ENCODE assay signal across 1 cellular context in the genomic region with DNA sequence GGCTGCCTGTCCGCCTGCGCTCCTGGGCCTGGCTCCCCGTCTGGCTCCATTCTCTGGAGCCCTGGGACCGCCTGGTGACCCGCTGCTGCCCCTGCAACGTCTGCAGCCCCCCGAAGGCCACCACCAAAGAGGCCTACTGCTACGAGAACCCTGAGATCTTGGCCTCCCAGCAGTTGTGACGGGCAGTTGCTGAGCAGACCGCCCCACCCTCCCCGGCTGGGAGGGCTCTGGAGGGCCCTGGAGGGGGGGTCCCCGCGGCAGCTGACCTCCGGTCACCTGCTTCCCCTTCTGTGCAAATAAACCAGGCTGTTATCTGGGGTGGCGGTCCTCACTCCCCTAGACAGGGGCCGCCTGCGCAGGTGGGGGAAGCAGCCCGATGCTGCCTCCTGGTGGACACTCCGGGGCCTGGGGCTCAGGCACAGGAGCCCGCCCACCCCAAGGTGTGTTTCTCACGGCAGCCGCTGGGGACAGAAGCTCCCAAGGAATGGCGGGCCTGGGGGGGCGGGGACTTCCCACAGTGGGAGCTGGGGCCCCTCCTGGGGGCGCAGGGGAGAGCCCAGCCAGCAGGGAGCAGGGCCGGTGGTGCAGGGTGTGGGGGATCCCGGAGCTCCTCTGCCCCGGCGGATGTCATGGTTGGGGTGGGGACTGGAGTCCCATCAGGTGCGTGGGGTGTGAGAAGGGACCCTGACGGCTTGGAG.
A peak's percentile ranks its signal among the peaks of the same experiment; 100 is the strongest.
TF ChIP-seq lines count a peak whose summit lies in the region.

No MANE protein-coding gene starts in this region.

TF ChIP-seq in HepG2, 621 proteins besides CTCF, POLR2A, EP300 and RAD21 (continued from another document and continues in another):
- no peak for TF ChIP-seq BCLAF1 (IDR thresholded peaks at IDR 0.05)
- no peak for TF ChIP-seq TCF7L2 (IDR thresholded peaks at IDR 0.05; ENCODE audit: low read depth, low read length)
- TF ChIP-seq ZEB1 (IDR thresholded peaks at IDR 0.05; ENCODE audit: insufficient replicate concordance, low read depth) = no peak
- TF ChIP-seq ZNF883 (CRISPR knock-in tag; IDR thresholded peaks at IDR 0.05; ENCODE audit: not compliant biosample characterization) = peak; percentile 62
- TF ChIP-seq SOX6 (IDR thresholded peaks at IDR 0.05) = no peak
- TF ChIP-seq SOX6 (CRISPR knock-in tag; IDR thresholded peaks at IDR 0.05) = peak; percentile 74
- TF ChIP-seq, protein P1, sequence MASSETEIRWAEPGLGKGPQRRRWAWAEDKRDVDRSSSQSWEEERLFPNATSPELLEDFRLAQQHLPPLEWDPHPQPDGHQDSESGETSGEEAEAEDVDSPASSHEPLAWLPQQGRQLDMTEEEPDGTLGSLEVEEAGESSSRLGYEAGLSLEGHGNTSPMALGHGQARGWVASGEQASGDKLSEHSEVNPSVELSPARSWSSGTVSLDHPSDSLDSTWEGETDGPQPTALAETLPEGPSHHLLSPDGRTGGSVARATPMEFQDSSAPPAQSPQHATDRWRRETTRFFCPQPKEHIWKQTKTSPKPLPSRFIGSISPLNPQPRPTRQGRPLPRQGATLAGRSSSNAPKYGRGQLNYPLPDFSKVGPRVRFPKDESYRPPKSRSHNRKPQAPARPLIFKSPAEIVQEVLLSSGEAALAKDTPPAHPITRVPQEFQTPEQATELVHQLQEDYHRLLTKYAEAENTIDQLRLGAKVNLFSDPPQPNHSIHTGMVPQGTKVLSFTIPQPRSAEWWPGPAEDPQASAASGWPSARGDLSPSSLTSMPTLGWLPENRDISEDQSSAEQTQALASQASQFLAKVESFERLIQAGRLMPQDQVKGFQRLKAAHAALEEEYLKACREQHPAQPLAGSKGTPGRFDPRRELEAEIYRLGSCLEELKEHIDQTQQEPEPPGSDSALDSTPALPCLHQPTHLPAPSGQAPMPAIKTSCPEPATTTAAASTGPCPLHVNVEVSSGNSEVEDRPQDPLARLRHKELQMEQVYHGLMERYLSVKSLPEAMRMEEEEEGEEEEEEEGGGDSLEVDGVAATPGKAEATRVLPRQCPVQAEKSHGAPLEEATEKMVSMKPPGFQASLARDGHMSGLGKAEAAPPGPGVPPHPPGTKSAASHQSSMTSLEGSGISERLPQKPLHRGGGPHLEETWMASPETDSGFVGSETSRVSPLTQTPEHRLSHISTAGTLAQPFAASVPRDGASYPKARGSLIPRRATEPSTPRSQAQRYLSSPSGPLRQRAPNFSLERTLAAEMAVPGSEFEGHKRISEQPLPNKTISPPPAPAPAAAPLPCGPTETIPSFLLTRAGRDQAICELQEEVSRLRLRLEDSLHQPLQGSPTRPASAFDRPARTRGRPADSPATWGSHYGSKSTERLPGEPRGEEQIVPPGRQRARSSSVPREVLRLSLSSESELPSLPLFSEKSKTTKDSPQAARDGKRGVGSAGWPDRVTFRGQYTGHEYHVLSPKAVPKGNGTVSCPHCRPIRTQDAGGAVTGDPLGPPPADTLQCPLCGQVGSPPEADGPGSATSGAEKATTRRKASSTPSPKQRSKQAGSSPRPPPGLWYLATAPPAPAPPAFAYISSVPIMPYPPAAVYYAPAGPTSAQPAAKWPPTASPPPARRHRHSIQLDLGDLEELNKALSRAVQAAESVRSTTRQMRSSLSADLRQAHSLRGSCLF (CRISPR knock-in tag; IDR thresholded peaks at IDR 0.05; ENCODE audit: borderline replicate concordance) = no peak
- no peak for TF ChIP-seq ZNF367 (CRISPR knock-in tag; IDR thresholded peaks at IDR 0.05; ENCODE audit: borderline replicate concordance)
- TF ChIP-seq ZBTB25 (CRISPR knock-in tag; IDR thresholded peaks at IDR 0.05) = peak; percentile 68; the same call in 1 of the 2 replicates
- TF ChIP-seq TBP (CRISPR knock-in tag; IDR thresholded peaks at IDR 0.05) = no peak
- no peak for TF ChIP-seq ZNF616 (CRISPR knock-in tag; IDR thresholded peaks at IDR 0.05; ENCODE audit: low read depth)
- TF ChIP-seq HES4 (CRISPR knock-in tag; IDR thresholded peaks at IDR 0.05; ENCODE audit: borderline replicate concordance) = no peak
- TF ChIP-seq MEIS2 (CRISPR knock-in tag; IDR thresholded peaks at IDR 0.05) = peak; percentile 22; the same call in 1 of the 2 replicates
- no peak for TF ChIP-seq ZZZ3 (CRISPR knock-in tag; IDR thresholded peaks at IDR 0.05; ENCODE audit: borderline replicate concordance)
- peak; percentile 44; the same call in 1 of the 2 replicates for TF ChIP-seq GTF3A (CRISPR knock-in tag; conservative IDR thresholded peaks at IDR 0.05)
- no peak for TF ChIP-seq LCORL (IDR thresholded peaks at IDR 0.05)
- peak; percentile 88; the same call in 1 of the 2 replicates for TF ChIP-seq LCORL (CRISPR knock-in tag; IDR thresholded peaks at IDR 0.05)
- no peak for TF ChIP-seq ZNF775 (CRISPR knock-in tag; IDR thresholded peaks at IDR 0.05; ENCODE audit: borderline replicate concordance)
- TF ChIP-seq ZNF879 (CRISPR knock-in tag; IDR thresholded peaks at IDR 0.05) = peak; percentile 75; the same call in 1 of the 2 replicates
- TF ChIP-seq ZNF574 (CRISPR knock-in tag; IDR thresholded peaks at IDR 0.05) = peak; percentile 64
- TF ChIP-seq MIER3 (CRISPR knock-in tag; IDR thresholded peaks at IDR 0.05; ENCODE audit: borderline replicate concordance) = no peak
- TF ChIP-seq TRIM24 (CRISPR knock-in tag; IDR thresholded peaks at IDR 0.05) = no peak
- peak; percentile 76 for TF ChIP-seq FOXC1 (CRISPR knock-in tag; IDR thresholded peaks at IDR 0.05; ENCODE audit: borderline replicate concordance)
- TF ChIP-seq, protein P2, sequence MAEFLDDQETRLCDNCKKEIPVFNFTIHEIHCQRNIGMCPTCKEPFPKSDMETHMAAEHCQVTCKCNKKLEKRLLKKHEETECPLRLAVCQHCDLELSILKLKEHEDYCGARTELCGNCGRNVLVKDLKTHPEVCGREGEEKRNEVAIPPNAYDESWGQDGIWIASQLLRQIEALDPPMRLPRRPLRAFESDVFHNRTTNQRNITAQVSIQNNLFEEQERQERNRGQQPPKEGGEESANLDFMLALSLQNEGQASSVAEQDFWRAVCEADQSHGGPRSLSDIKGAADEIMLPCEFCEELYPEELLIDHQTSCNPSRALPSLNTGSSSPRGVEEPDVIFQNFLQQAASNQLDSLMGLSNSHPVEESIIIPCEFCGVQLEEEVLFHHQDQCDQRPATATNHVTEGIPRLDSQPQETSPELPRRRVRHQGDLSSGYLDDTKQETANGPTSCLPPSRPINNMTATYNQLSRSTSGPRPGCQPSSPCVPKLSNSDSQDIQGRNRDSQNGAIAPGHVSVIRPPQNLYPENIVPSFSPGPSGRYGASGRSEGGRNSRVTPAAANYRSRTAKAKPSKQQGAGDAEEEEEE (CRISPR knock-in tag; IDR thresholded peaks at IDR 0.05; ENCODE audit: borderline replicate concordance) = no peak
- TF ChIP-seq ZNF350 (CRISPR knock-in tag; IDR thresholded peaks at IDR 0.05; ENCODE audit: borderline replicate concordance, low read depth) = peak; percentile 57; the same call in 1 of the 2 replicates
- TF ChIP-seq ZFY (CRISPR knock-in tag; IDR thresholded peaks at IDR 0.05) = peak; percentile 67
- TF ChIP-seq, protein P3, sequence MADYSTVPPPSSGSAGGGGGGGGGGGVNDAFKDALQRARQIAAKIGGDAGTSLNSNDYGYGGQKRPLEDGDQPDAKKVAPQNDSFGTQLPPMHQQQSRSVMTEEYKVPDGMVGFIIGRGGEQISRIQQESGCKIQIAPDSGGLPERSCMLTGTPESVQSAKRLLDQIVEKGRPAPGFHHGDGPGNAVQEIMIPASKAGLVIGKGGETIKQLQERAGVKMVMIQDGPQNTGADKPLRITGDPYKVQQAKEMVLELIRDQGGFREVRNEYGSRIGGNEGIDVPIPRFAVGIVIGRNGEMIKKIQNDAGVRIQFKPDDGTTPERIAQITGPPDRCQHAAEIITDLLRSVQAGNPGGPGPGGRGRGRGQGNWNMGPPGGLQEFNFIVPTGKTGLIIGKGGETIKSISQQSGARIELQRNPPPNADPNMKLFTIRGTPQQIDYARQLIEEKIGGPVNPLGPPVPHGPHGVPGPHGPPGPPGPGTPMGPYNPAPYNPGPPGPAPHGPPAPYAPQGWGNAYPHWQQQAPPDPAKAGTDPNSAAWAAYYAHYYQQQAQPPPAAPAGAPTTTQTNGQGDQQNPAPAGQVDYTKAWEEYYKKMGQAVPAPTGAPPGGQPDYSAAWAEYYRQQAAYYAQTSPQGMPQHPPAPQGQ (CRISPR knock-in tag; IDR thresholded peaks at IDR 0.05; ENCODE audit: borderline replicate concordance) = no peak
- TF ChIP-seq SKIL (CRISPR knock-in tag; IDR thresholded peaks at IDR 0.05; ENCODE audit: borderline replicate concordance) = peak; percentile 89
- no peak for TF ChIP-seq DNMT1 (CRISPR knock-in tag; IDR thresholded peaks at IDR 0.05)
- peak; percentile 61; the same call in 1 of the 2 replicates for TF ChIP-seq ZBTB2 (CRISPR knock-in tag; IDR thresholded peaks at IDR 0.05; ENCODE audit: low read depth)
- no peak for TF ChIP-seq ZSCAN29 (CRISPR knock-in tag; conservative IDR thresholded peaks at IDR 0.05)
- TF ChIP-seq ZBTB21 (CRISPR knock-in tag; IDR thresholded peaks at IDR 0.05) = no peak
- peak; percentile 84 for TF ChIP-seq SALL1 (CRISPR knock-in tag; IDR thresholded peaks at IDR 0.05)
- TF ChIP-seq NFKBIZ (CRISPR knock-in tag; IDR thresholded peaks at IDR 0.05) = no peak
- TF ChIP-seq STAT5B (CRISPR knock-in tag; IDR thresholded peaks at IDR 0.05) = no peak
- TF ChIP-seq, protein P4, sequence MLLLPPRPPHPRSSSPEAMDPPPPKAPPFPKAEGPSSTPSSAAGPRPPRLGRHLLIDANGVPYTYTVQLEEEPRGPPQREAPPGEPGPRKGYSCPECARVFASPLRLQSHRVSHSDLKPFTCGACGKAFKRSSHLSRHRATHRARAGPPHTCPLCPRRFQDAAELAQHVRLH (CRISPR knock-in tag; IDR thresholded peaks at IDR 0.05; ENCODE audit: borderline replicate concordance, low read depth) = no peak
- no peak; the same call in 1 of the 2 replicates for TF ChIP-seq KLF9 (CRISPR knock-in tag; IDR thresholded peaks at IDR 0.05; ENCODE audit: low read depth)
- TF ChIP-seq ZNF761 (CRISPR knock-in tag; conservative IDR thresholded peaks at IDR 0.05) = no peak
